ENCODE assay signal across 1 cellular context in the genomic region with DNA sequence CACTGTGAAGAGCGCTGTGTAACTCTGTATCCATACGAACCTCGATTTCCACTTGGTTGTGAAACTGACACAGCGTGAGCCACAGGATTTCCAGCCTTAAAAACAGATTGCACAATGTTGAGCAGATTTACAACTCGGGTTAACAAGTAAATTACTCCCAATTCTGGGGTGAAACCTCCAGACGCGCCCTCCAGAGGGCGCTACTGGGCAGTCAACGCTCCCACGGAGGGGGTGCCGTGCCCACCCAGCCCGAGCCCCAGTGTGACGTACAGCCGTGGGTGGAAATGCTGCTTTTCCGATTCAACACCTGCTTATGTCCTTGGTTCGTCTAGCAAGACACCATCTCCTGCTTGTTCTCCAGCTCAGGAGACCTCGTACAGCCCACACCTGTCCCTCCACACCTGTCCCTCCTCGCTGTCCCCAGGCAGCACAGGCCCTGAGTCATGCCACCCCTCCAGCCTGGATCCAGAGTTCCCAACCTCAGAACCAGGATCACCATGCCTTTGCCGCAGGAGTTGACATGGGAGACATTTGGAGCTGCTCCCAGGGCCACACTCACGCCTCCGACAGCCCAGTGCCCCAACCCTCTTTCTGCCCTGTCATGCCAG.
TF ChIP-seq lines count a peak whose summit lies in the region.

No MANE protein-coding gene starts in this region.

TF ChIP-seq in GM12878, 131 proteins besides CTCF, POLR2A, EP300 and RAD21 (continued from another document and continues in another):
- TF ChIP-seq, protein P1, sequence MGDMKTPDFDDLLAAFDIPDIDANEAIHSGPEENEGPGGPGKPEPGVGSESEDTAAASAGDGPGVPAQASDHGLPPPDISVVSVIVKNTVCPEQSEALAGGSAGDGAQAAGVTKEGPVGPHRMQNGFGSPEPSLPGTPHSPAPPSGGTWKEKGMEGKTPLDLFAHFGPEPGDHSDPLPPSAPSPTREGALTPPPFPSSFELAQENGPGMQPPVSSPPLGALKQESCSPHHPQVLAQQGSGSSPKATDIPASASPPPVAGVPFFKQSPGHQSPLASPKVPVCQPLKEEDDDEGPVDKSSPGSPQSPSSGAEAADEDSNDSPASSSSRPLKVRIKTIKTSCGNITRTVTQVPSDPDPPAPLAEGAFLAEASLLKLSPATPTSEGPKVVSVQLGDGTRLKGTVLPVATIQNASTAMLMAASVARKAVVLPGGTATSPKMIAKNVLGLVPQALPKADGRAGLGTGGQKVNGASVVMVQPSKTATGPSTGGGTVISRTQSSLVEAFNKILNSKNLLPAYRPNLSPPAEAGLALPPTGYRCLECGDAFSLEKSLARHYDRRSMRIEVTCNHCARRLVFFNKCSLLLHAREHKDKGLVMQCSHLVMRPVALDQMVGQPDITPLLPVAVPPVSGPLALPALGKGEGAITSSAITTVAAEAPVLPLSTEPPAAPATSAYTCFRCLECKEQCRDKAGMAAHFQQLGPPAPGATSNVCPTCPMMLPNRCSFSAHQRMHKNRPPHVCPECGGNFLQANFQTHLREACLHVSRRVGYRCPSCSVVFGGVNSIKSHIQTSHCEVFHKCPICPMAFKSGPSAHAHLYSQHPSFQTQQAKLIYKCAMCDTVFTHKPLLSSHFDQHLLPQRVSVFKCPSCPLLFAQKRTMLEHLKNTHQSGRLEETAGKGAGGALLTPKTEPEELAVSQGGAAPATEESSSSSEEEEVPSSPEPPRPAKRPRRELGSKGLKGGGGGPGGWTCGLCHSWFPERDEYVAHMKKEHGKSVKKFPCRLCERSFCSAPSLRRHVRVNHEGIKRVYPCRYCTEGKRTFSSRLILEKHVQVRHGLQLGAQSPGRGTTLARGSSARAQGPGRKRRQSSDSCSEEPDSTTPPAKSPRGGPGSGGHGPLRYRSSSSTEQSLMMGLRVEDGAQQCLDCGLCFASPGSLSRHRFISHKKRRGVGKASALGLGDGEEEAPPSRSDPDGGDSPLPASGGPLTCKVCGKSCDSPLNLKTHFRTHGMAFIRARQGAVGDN (IDR thresholded peaks at IDR 0.05): no peak
- peak; percentile 75 for TF ChIP-seq CREM (IDR thresholded peaks at IDR 0.05; ENCODE audit: low read depth)
- no peak for TF ChIP-seq IKZF2 (IDR thresholded peaks at IDR 0.05)
- TF ChIP-seq SMC3 (IDR thresholded peaks at IDR 0.05; ENCODE audit: borderline replicate concordance, low read length): peak; percentile 74
- TF ChIP-seq, protein P2, sequence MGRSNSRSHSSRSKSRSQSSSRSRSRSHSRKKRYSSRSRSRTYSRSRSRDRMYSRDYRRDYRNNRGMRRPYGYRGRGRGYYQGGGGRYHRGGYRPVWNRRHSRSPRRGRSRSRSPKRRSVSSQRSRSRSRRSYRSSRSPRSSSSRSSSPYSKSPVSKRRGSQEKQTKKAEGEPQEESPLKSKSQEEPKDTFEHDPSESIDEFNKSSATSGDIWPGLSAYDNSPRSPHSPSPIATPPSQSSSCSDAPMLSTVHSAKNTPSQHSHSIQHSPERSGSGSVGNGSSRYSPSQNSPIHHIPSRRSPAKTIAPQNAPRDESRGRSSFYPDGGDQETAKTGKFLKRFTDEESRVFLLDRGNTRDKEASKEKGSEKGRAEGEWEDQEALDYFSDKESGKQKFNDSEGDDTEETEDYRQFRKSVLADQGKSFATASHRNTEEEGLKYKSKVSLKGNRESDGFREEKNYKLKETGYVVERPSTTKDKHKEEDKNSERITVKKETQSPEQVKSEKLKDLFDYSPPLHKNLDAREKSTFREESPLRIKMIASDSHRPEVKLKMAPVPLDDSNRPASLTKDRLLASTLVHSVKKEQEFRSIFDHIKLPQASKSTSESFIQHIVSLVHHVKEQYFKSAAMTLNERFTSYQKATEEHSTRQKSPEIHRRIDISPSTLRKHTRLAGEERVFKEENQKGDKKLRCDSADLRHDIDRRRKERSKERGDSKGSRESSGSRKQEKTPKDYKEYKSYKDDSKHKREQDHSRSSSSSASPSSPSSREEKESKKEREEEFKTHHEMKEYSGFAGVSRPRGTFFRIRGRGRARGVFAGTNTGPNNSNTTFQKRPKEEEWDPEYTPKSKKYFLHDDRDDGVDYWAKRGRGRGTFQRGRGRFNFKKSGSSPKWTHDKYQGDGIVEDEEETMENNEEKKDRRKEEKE (IDR thresholded peaks at IDR 0.05): no peak
- TF ChIP-seq POLR2AphosphoS5 (IDR thresholded peaks at IDR 0.05; ENCODE audit: low read length): peak; percentile 30; the same call in 1 of the 2 replicates
- TF ChIP-seq, protein P3, sequence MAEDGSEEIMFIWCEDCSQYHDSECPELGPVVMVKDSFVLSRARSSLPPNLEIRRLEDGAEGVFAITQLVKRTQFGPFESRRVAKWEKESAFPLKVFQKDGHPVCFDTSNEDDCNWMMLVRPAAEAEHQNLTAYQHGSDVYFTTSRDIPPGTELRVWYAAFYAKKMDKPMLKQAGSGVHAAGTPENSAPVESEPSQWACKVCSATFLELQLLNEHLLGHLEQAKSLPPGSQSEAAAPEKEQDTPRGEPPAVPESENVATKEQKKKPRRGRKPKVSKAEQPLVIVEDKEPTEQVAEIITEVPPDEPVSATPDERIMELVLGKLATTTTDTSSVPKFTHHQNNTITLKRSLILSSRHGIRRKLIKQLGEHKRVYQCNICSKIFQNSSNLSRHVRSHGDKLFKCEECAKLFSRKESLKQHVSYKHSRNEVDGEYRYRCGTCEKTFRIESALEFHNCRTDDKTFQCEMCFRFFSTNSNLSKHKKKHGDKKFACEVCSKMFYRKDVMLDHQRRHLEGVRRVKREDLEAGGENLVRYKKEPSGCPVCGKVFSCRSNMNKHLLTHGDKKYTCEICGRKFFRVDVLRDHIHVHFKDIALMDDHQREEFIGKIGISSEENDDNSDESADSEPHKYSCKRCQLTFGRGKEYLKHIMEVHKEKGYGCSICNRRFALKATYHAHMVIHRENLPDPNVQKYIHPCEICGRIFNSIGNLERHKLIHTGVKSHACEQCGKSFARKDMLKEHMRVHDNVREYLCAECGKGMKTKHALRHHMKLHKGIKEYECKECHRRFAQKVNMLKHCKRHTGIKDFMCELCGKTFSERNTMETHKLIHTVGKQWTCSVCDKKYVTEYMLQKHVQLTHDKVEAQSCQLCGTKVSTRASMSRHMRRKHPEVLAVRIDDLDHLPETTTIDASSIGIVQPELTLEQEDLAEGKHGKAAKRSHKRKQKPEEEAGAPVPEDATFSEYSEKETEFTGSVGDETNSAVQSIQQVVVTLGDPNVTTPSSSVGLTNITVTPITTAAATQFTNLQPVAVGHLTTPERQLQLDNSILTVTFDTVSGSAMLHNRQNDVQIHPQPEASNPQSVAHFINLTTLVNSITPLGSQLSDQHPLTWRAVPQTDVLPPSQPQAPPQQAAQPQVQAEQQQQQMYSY (CRISPR knock-in tag; IDR thresholded peaks at IDR 0.05): no peak
- no peak for TF ChIP-seq ZBED1 (IDR thresholded peaks at IDR 0.05; ENCODE audit: borderline replicate concordance)
- TF ChIP-seq SP1 (IDR thresholded peaks at IDR 0.05; ENCODE audit: low read depth, low read length): no peak
- TF ChIP-seq, protein P4, sequence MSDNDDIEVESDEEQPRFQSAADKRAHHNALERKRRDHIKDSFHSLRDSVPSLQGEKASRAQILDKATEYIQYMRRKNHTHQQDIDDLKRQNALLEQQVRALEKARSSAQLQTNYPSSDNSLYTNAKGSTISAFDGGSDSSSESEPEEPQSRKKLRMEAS (IDR thresholded peaks at IDR 0.05; ENCODE audit: low read depth, low read length): no peak
- TF ChIP-seq YY1 (IDR thresholded peaks at IDR 0.05; ENCODE audit: low read depth, low read length): peak; percentile 47; the same call in 1 of the 2 replicates
- TF ChIP-seq, protein P5, sequence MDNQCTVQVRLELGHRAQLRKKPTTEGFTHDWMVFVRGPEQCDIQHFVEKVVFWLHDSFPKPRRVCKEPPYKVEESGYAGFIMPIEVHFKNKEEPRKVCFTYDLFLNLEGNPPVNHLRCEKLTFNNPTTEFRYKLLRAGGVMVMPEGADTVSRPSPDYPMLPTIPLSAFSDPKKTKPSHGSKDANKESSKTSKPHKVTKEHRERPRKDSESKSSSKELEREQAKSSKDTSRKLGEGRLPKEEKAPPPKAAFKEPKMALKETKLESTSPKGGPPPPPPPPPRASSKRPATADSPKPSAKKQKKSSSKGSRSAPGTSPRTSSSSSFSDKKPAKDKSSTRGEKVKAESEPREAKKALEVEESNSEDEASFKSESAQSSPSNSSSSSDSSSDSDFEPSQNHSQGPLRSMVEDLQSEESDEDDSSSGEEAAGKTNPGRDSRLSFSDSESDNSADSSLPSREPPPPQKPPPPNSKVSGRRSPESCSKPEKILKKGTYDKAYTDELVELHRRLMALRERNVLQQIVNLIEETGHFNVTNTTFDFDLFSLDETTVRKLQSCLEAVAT (IDR thresholded peaks at IDR 0.05): no peak
- no peak for TF ChIP-seq RELA (IDR thresholded peaks at IDR 0.05; ENCODE audit: borderline replicate concordance, partially characterized antibody)
- TF ChIP-seq SPI1 (IDR thresholded peaks at IDR 0.05; ENCODE audit: borderline replicate concordance, insufficient read depth, low read depth, low read length): 0 out of 2 replicates have a peak, but pooled peaks have one; percentile 2
- no peak for TF ChIP-seq YBX1 (IDR thresholded peaks at IDR 0.05)
- no peak for TF ChIP-seq SMAD5 (IDR thresholded peaks at IDR 0.05; ENCODE audit: low read depth)
- TF ChIP-seq, protein P6, sequence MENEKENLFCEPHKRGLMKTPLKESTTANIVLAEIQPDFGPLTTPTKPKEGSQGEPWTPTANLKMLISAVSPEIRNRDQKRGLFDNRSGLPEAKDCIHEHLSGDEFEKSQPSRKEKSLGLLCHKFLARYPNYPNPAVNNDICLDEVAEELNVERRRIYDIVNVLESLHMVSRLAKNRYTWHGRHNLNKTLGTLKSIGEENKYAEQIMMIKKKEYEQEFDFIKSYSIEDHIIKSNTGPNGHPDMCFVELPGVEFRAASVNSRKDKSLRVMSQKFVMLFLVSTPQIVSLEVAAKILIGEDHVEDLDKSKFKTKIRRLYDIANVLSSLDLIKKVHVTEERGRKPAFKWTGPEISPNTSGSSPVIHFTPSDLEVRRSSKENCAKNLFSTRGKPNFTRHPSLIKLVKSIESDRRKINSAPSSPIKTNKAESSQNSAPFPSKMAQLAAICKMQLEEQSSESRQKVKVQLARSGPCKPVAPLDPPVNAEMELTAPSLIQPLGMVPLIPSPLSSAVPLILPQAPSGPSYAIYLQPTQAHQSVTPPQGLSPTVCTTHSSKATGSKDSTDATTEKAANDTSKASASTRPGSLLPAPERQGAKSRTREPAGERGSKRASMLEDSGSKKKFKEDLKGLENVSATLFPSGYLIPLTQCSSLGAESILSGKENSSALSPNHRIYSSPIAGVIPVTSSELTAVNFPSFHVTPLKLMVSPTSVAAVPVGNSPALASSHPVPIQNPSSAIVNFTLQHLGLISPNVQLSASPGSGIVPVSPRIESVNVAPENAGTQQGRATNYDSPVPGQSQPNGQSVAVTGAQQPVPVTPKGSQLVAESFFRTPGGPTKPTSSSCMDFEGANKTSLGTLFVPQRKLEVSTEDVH (IDR thresholded peaks at IDR 0.05; ENCODE audit: low read depth, partially characterized antibody): no peak
- TF ChIP-seq, protein P7, sequence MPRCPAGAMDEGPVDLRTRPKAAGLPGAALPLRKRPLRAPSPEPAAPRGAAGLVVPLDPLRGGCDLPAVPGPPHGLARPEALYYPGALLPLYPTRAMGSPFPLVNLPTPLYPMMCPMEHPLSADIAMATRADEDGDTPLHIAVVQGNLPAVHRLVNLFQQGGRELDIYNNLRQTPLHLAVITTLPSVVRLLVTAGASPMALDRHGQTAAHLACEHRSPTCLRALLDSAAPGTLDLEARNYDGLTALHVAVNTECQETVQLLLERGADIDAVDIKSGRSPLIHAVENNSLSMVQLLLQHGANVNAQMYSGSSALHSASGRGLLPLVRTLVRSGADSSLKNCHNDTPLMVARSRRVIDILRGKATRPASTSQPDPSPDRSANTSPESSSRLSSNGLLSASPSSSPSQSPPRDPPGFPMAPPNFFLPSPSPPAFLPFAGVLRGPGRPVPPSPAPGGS (IDR thresholded peaks at IDR 0.05; ENCODE audit: borderline replicate concordance, insufficient read depth, low read depth, low read length, poor library complexity, severe bottlenecking): peak; percentile 21
- TF ChIP-seq EGR1 (IDR thresholded peaks at IDR 0.05; ENCODE audit: borderline replicate concordance in 1 of 2, low read depth in 2 of 2, low read length in 2 of 2): peak in 1 of 2 experiments; percentile 51; a peak in 1 of 3 replicates
- no peak for TF ChIP-seq BCL11A (IDR thresholded peaks at IDR 0.05; ENCODE audit: low read depth, low read length)
- no peak for TF ChIP-seq MEF2A (IDR thresholded peaks at IDR 0.05; ENCODE audit: insufficient read depth, low read depth, low read length)
- 0 out of 2 replicates have a peak, but pooled peaks have one; percentile 44 for TF ChIP-seq STAT1 (conservative IDR thresholded peaks at IDR 0.05)
- TF ChIP-seq PAX8 (IDR thresholded peaks at IDR 0.05): no peak
- no peak for TF ChIP-seq TCF7 (IDR thresholded peaks at IDR 0.05; ENCODE audit: borderline replicate concordance)
- TF ChIP-seq TBL1XR1 (IDR thresholded peaks at IDR 0.05; ENCODE audit: low read depth, low read length): no peak
- TF ChIP-seq FOS (IDR thresholded peaks at IDR 0.05; ENCODE audit: borderline replicate concordance, extremely low read depth, insufficient read length): no peak
- TF ChIP-seq SREBF2 (IDR thresholded peaks at IDR 0.05; ENCODE audit: low read length): no peak
- 0 out of 2 replicates have a peak, but pooled peaks have one; percentile 36 for TF ChIP-seq GATAD2B (conservative IDR thresholded peaks at IDR 0.05; ENCODE audit: low read depth)
- TF ChIP-seq NBN (IDR thresholded peaks at IDR 0.05): no peak
- TF ChIP-seq, protein P8, sequence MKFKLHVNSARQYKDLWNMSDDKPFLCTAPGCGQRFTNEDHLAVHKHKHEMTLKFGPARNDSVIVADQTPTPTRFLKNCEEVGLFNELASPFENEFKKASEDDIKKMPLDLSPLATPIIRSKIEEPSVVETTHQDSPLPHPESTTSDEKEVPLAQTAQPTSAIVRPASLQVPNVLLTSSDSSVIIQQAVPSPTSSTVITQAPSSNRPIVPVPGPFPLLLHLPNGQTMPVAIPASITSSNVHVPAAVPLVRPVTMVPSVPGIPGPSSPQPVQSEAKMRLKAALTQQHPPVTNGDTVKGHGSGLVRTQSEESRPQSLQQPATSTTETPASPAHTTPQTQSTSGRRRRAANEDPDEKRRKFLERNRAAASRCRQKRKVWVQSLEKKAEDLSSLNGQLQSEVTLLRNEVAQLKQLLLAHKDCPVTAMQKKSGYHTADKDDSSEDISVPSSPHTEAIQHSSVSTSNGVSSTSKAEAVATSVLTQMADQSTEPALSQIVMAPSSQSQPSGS (IDR thresholded peaks at IDR 0.05; ENCODE audit: low read length): no peak
- no peak for TF ChIP-seq NFXL1 (IDR thresholded peaks at IDR 0.05; ENCODE audit: borderline replicate concordance)
- no peak for TF ChIP-seq POLR2AphosphoS2 (IDR thresholded peaks at IDR 0.05; ENCODE audit: low read depth, low read length)
- TF ChIP-seq TCF12 (IDR thresholded peaks at IDR 0.05; ENCODE audit: low read depth, low read length): peak; percentile 61; the same call in 1 of the 2 replicates
- 0 out of 2 replicates have a peak, but pooled peaks have one; percentile 38 for TF ChIP-seq RB1 (IDR thresholded peaks at IDR 0.05; ENCODE audit: borderline replicate concordance)
- no peak for TF ChIP-seq EED (IDR thresholded peaks at IDR 0.05; ENCODE audit: low read depth)
- TF ChIP-seq ASH2L (IDR thresholded peaks at IDR 0.05; ENCODE audit: borderline replicate concordance, low read depth): no peak
- TF ChIP-seq JUND (IDR thresholded peaks at IDR 0.05; ENCODE audit: low read depth, low read length): no peak
